Comparison of ENCODE assay signal across 8 cellular contexts in the genomic region with DNA sequence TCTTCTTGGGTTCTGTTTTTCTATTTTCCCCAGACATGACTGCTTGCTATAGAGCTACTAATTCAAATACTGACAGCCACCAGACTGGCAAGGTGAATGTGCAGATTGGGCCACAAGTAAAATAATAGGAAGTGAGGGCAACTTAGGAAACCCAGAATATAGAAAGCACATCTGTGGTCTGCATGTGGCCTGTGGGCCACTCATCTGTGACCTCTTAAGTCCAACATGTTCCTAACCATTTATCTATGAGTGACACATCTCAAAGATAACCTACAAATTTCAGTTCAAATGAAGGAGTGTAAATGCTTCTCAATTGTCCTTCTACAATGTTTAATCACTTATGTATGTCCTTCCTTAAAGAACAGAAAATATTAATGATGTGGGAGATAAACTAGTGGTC.
A peak's percentile ranks its signal among the peaks of the same experiment; 100 is the strongest.
DNase-seq lines count a peak whose midpoint lies in the region; ATAC-seq and TF ChIP-seq lines count a peak whose summit lies in the region.
"Had no signal": no experiment of that assay in that cellular context is flagged by ENCODE, and none has a peak within 500 bp of the region (broad histone marks: within the 10 kb centered on the region; RNA-seq: fewer than 3 reads in every experiment).

No MANE protein-coding gene starts in this region.

- DNase-seq in naive B cell (no peak), NCI-H2196 treated with DMSO at 0.1 percent for 48 hours (lab: John Stamatoyannopoulos, UW; ENCODE audit: unreplicated experiment) (no peak)
- no peak for DNase-seq in activated naive CD4-positive, alpha-beta T cell treated with anti-CD3 and anti-CD28 coated beads, Interleukin-2, amount 10 ng/mL, durations not matched to agents 7 days and 5 days
- no peak for DNase-seq in CD4-positive, alpha-beta T cell
- DNase-seq: cerebellar nuclear complex had no signal

- H3K9me3 ChIP-seq in CD4-positive, alpha-beta T cell (ENCODE audit: control insufficient read depth, low read length): no peaks in the 10 kb centered on the region

- intact Hi-C loops in CD4-positive, alpha-beta T cell (cut with DNase I, micrococcal nuclease): loop anchor here (2.0 to 10.0 kb wide), 3 partner anchors 754 to 1249 kb away; no protein-coding TSS in a partner anchor

- CTCF ChIA-PET in activated naive CD4-positive, alpha-beta T cell treated with anti-CD3 and anti-CD28 coated beads, Interleukin-2, amount 10 ng/mL, durations not matched to agents 7 days and 5 days (lab: Charles Lee): interaction anchor here (0.8 to 1.7 kb wide), 5 partner anchors 13 to 754 kb away, joined by 3 to 6 read pairs (median 3); no protein-coding TSS in a partner anchor
- CTCF ChIA-PET in CD4-positive, alpha-beta T cell (lab: Charles Lee): no interaction called here

- TF ChIP-seq CTCF in CD4-positive, alpha-beta T cell (IDR thresholded peaks at IDR 0.05): no peak

- no peaks in the 10 kb centered on the region for H3K36me3 Mint-ChIP-seq in naive B cell
- H3K36me3 Mint-ChIP-seq in activated naive CD4-positive, alpha-beta T cell treated with anti-CD3 and anti-CD28 coated beads, Interleukin-2, amount 10 ng/mL, durations not matched to agents 7 days and 5 days: no peaks in the 10 kb centered on the region
- no peaks in the 10 kb centered on the region for H3K36me3 Mint-ChIP-seq in CD4-positive, alpha-beta T cell (ENCODE audit: low read depth)

- ATAC-seq in GM18873 (IDR thresholded peaks at IDR 0.05; ENCODE audit: low FRiP score, unreplicated experiment) (peak; percentile 82), GM21717 (IDR thresholded peaks at IDR 0.05; ENCODE audit: unreplicated experiment) (peak; percentile 79), HG03342 (IDR thresholded peaks at IDR 0.05; ENCODE audit: unreplicated experiment) (peak; percentile 78), naive B cell (ENCODE audit: low read depth in 2 of 2) (peak; percentile 55 to 59)
- no peak for ATAC-seq in CD4-positive, alpha-beta T cell (ENCODE audit: poor library complexity)

- peak overlapping the region in 1 of 6 donors; percentile 51 for H3K27ac Mint-ChIP-seq in naive B cell
- no peak overlapping the region for H3K27ac Mint-ChIP-seq in activated naive CD4-positive, alpha-beta T cell treated with anti-CD3 and anti-CD28 coated beads, Interleukin-2, amount 10 ng/mL, durations not matched to agents 7 days and 5 days
- H3K27ac Mint-ChIP-seq in CD4-positive, alpha-beta T cell: no peak overlapping the region

- H3K9me3 Mint-ChIP-seq in naive B cell: no peaks in the 10 kb centered on the region
- no peaks in the 10 kb centered on the region for H3K9me3 Mint-ChIP-seq in activated naive CD4-positive, alpha-beta T cell treated with anti-CD3 and anti-CD28 coated beads, Interleukin-2, amount 10 ng/mL, durations not matched to agents 7 days and 5 days
- no peaks in the 10 kb centered on the region for H3K9me3 Mint-ChIP-seq in CD4-positive, alpha-beta T cell

- POLR2A ChIA-PET in CD4-positive, alpha-beta T cell (lab: Charles Lee): no interaction called here

- no peak overlapping the region for H3K4me3 Mint-ChIP-seq in naive B cell
- no peak overlapping the region for H3K4me3 Mint-ChIP-seq in activated naive CD4-positive, alpha-beta T cell treated with anti-CD3 and anti-CD28 coated beads, Interleukin-2, amount 10 ng/mL, durations not matched to agents 7 days and 5 days
- H3K4me3 Mint-ChIP-seq in CD4-positive, alpha-beta T cell: no peak overlapping the region

- H3K27me3 Mint-ChIP-seq in naive B cell: no peaks in the 10 kb centered on the region
- no peaks in the 10 kb centered on the region for H3K27me3 Mint-ChIP-seq in activated naive CD4-positive, alpha-beta T cell treated with anti-CD3 and anti-CD28 coated beads, Interleukin-2, amount 10 ng/mL, durations not matched to agents 7 days and 5 days
- no peaks in the 10 kb centered on the region for H3K27me3 Mint-ChIP-seq in CD4-positive, alpha-beta T cell

- no peaks in the 10 kb centered on the region for H3K27me3 ChIP-seq in CD4-positive, alpha-beta T cell (ENCODE audit: control insufficient read depth, insufficient read depth, low read length)

- no peak overlapping the region for H3K27ac ChIP-seq in CD4-positive, alpha-beta T cell (ENCODE audit: low read depth, low read length)

- H3K4me1 Mint-ChIP-seq in naive B cell: peaks cover 4 to 10% (median 7%) of the 10 kb centered on the region in 3 donors
- peaks cover 6% of the 10 kb centered on the region for H3K4me1 Mint-ChIP-seq in activated naive CD4-positive, alpha-beta T cell treated with anti-CD3 and anti-CD28 coated beads, Interleukin-2, amount 10 ng/mL, durations not matched to agents 7 days and 5 days
- peaks cover 5% of the 10 kb centered on the region for H3K4me1 Mint-ChIP-seq in CD4-positive, alpha-beta T cell (ENCODE audit: low read depth)
